1 cellular context compared by ENCODE assay signal in the genomic region with DNA sequence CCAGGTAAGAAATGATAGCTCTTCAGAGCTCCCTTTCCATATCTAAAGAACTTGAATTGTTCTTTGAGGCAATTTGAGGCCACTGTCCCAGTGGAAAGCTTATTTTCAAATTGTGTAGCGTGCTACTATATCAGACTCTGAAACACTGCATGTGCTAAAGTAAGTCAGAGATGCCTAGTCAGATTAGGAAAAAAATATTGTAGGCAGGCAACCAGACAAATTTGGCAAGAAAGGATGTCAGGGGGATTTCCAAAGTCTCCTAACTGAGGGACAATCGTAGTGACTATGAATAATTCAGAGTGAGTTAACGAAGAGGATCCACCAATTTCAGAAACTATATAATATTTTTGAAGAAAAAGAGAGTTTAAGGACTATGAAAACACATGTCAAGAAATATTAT.
TF ChIP-seq lines count a peak whose summit lies in the region.

No MANE protein-coding gene starts in this region.

TF ChIP-seq in GM12878, 131 proteins besides CTCF, POLR2A, EP300 and RAD21 (continued from another document):
- TF ChIP-seq, protein P1, sequence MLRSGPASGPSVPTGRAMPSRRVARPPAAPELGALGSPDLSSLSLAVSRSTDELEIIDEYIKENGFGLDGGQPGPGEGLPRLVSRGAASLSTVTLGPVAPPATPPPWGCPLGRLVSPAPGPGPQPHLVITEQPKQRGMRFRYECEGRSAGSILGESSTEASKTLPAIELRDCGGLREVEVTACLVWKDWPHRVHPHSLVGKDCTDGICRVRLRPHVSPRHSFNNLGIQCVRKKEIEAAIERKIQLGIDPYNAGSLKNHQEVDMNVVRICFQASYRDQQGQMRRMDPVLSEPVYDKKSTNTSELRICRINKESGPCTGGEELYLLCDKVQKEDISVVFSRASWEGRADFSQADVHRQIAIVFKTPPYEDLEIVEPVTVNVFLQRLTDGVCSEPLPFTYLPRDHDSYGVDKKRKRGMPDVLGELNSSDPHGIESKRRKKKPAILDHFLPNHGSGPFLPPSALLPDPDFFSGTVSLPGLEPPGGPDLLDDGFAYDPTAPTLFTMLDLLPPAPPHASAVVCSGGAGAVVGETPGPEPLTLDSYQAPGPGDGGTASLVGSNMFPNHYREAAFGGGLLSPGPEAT (IDR thresholded peaks at IDR 0.05; ENCODE audit: low read depth): no peak
- no peak for TF ChIP-seq PAX8 (IDR thresholded peaks at IDR 0.05)
- TF ChIP-seq, protein P2, sequence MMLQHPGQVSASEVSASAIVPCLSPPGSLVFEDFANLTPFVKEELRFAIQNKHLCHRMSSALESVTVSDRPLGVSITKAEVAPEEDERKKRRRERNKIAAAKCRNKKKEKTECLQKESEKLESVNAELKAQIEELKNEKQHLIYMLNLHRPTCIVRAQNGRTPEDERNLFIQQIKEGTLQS (IDR thresholded peaks at IDR 0.05; ENCODE audit: borderline replicate concordance, extremely low read depth, low read depth, low read length): no peak
- TF ChIP-seq DPF2 (IDR thresholded peaks at IDR 0.05): no peak
- no peak for TF ChIP-seq BRCA1 (IDR thresholded peaks at IDR 0.05; ENCODE audit: low read depth, low read length)
- no peak for TF ChIP-seq GATAD2B (conservative IDR thresholded peaks at IDR 0.05; ENCODE audit: low read depth)
TF ChIP-seq in GM12878: peak in this region for 0.
